Comparison of ENCODE assay signal across 3 cellular contexts in the genomic region with DNA sequence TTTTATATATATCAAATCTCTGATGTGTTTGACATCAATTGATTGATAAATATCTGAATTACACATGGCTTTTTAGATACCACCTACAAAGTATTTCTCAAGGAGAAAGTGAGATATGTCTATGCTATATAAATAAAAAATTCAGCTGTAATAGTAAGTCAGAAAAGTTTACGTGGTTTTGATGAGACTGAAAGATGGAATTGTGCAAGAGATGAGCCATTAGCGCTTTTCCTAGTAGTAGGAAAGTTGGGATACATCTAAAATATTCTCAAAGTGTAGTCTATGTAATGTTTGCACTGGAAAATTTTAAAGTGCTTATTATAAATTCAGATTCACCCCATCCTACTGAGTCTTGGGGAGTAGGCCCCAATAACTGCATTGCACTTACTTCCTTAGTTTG. TPM values are rescaled to one million over a fixed set of nuclear protein-coding genes. Genes with fewer than 3 reads are reported as not detected.
"Had no signal": no experiment of that assay in that cellular context is flagged by ENCODE, and none has a peak within 500 bp of the region (broad histone marks: within the 10 kb centered on the region; RNA-seq: fewer than 3 reads in every experiment).

No MANE protein-coding gene starts in this region.

- H3K4me3 ChIP-seq: GM12878 had no signal

- DNase-seq: GDM1, GF-D8 had no signal

- ATAC-seq: GM12878 had no signal

RNA-seq across cellular contexts. Expression of gene SGIP1, which starts 49.1 kb away (rescaled TPM):
- total RNA-seq: GM12878 had no signal
